Comparison of ENCODE assay signal across 8 cellular contexts in genomic region chr17:42275527-42276358, GRCh38. TPM values are rescaled to one million over a fixed set of nuclear protein-coding genes. Genes with fewer than 3 reads are reported as not detected.
DNase-seq lines count a peak whose midpoint lies in the region; ATAC-seq and TF ChIP-seq lines count a peak whose summit lies in the region.

No MANE protein-coding gene starts in this region.

- TF ChIP-seq CTCF in Panc1 (IDR thresholded peaks at IDR 0.05): no peak

- in situ Hi-C loops in Panc1 (cut with HindIII; ENCODE audit: low pct_unique_long_range_greater_than_20kb, low sequenced_read_pairs): no loop called here

- H3K9me3 Mint-ChIP-seq in activated naive CD4-positive, alpha-beta T cell treated with anti-CD3 and anti-CD28 coated beads, Interleukin-2, amount 50 U/mL, for 72 hours: no peaks in the 10 kb centered on the region

- H3K4me2 ChIP-seq in skeletal muscle satellite cell (ENCODE audit: low read length): peak overlapping the region; percentile 98

- peak; percentile 38 for DNase-seq in GDM1 (lab: John Stamatoyannopoulos, UW)
- no peak for DNase-seq in Panc1 (ENCODE audit: low read depth, low spot score)
- no peak for DNase-seq in activated naive CD4-positive, alpha-beta T cell treated with anti-CD3 and anti-CD28 coated beads, Interleukin-2, amount 50 U/mL, for 72 hours (ENCODE audit: low spot score in 2 of 2)
- no peak for DNase-seq in iPS DF 6.9 (ENCODE audit: low read depth, low spot score)
- no peak for DNase-seq in H4 (ENCODE audit: low spot score)
- no peak for DNase-seq in NCI-H1105 (lab: John Stamatoyannopoulos, UW)

- H3K4me1 ChIP-seq in Panc1 (ENCODE audit: control insufficient read depth, insufficient read depth, low read length): peaks cover 29% of the 10 kb centered on the region
- H3K4me1 ChIP-seq in iPS DF 6.9 (ENCODE audit: control insufficient read depth, insufficient read depth, low read length): no peaks in the 10 kb centered on the region
- peaks cover 23% of the 10 kb centered on the region for H3K4me1 ChIP-seq in skeletal muscle satellite cell (ENCODE audit: control insufficient read depth, insufficient read depth, low read length)

- H3K4me3 ChIP-seq in Panc1 (ENCODE audit: low read depth in 2 of 2, low read length in 2 of 2) (peak overlapping the region; percentile 55 to 87), iPS DF 6.9 (ENCODE audit: low read length) (peak overlapping the region; percentile 69), skeletal muscle satellite cell (ENCODE audit: low read length) (peak overlapping the region; percentile 87)

- H3K9me3 ChIP-seq in Panc1 (ENCODE audit: control insufficient read depth, insufficient read depth, low read depth, low read length) (no peaks in the 10 kb centered on the region), iPS DF 6.9 (ENCODE audit: control insufficient read depth, insufficient read depth, low read length) (no peaks in the 10 kb centered on the region), skeletal muscle satellite cell (replicated peaks; ENCODE audit: low read length) (no peaks in the 10 kb centered on the region)

- POLR2A ChIA-PET in Panc1 (lab: Charles Lee): interaction anchor here (0.6 kb wide), 1 partner anchor 148 kb away, joined by 14 read pairs; no protein-coding TSS in a partner anchor

- H3K36me3 ChIP-seq in Panc1 (ENCODE audit: control insufficient read depth, insufficient read depth, low read length) (no peaks in the 10 kb centered on the region; the same call in 1 of the 2 replicates), iPS DF 6.9 (ENCODE audit: control insufficient read depth, insufficient read depth, low read length) (no peaks in the 10 kb centered on the region), skeletal muscle satellite cell (ENCODE audit: insufficient read depth, low read length) (no peaks in the 10 kb centered on the region)

- WGBS in iPS DF 6.9 (ENCODE audit: insufficient coverage, insufficient read length): no CpG with 5 or more reads among the region's 82 CpGs

- H3K36me3 Mint-ChIP-seq in activated naive CD4-positive, alpha-beta T cell treated with anti-CD3 and anti-CD28 coated beads, Interleukin-2, amount 50 U/mL, for 72 hours: peaks cover 19 to 28% of the 10 kb centered on the region in 2 donors

- peak overlapping the region; percentile 87 for H3K9ac ChIP-seq in skeletal muscle satellite cell (ENCODE audit: low read depth, low read length)

- intact Hi-C loops in Panc1 (cut with micrococcal nuclease; ENCODE audit: unreplicated experiment): no loop called here

- H3K27me3 ChIP-seq in Panc1 (ENCODE audit: control insufficient read depth, insufficient read depth, low read length) (no peaks in the 10 kb centered on the region), iPS DF 6.9 (ENCODE audit: control insufficient read depth, insufficient read depth, low read length) (no peaks in the 10 kb centered on the region), skeletal muscle satellite cell (ENCODE audit: control insufficient read depth, insufficient read depth, low read length) (no peaks in the 10 kb centered on the region)

- H3K27ac ChIP-seq in Panc1 (ENCODE audit: low read length) (peak overlapping the region; percentile 94), iPS DF 6.9 (ENCODE audit: low read length) (no peak overlapping the region)

- no TSS peak for BruUV-seq in Panc1 (replicated peaks; lab: Mats Ljungman, UMichigan)

- ATAC-seq in HG02588 (IDR thresholded peaks at IDR 0.05; ENCODE audit: unreplicated experiment) (peak; percentile 39), Panc1 (peak; percentile 62)
- peak; percentile 45 to 59 for ATAC-seq in activated naive CD4-positive, alpha-beta T cell treated with anti-CD3 and anti-CD28 coated beads, Interleukin-2, amount 50 U/mL, for 72 hours

- H3K27ac Mint-ChIP-seq in activated naive CD4-positive, alpha-beta T cell treated with anti-CD3 and anti-CD28 coated beads, Interleukin-2, amount 50 U/mL, for 72 hours: peak overlapping the region; percentile 88 to 97

- CTCF ChIA-PET in Panc1 (lab: Charles Lee): no interaction called here

RNA-seq across cellular contexts. Expression of gene STAT5B, which starts 0.4 kb away (rescaled TPM):
- total RNA-seq in Panc1 (2021; ENCODE audit: unreplicated experiment): 102 TPM
- polyA plus RNA-seq in Panc1 (2012; ENCODE audit: insufficient read length): 66.5 TPM
- 100 to 1,000 TPM; 117 to 207 TPM for total RNA-seq in activated naive CD4-positive, alpha-beta T cell treated with anti-CD3 and anti-CD28 coated beads, Interleukin-2, amount 50 U/mL, for 72 hours
- 15.2 and 19.0 TPM in 2 replicates for total RNA-seq in skeletal muscle satellite cell (2012; rRNA removed)
- 13.7 and 25.0 TPM in 2 replicates for total RNA-seq in H4 (2014; rRNA removed; shearing (Covaris generic))

RNA-seq across cellular contexts. Expression of gene STAT5A, which starts 12.6 kb away (rescaled TPM):
- 26.7 TPM for total RNA-seq in Panc1 (2021; ENCODE audit: unreplicated experiment)
- 37.3 TPM for polyA plus RNA-seq in Panc1 (2012; ENCODE audit: insufficient read length)
- 100 to 1,000 TPM; 171 to 177 TPM for total RNA-seq in activated naive CD4-positive, alpha-beta T cell treated with anti-CD3 and anti-CD28 coated beads, Interleukin-2, amount 50 U/mL, for 72 hours
- 4.6 and 4.8 TPM in 2 replicates for total RNA-seq in skeletal muscle satellite cell (2012; rRNA removed)
- 0.35 and 0.41 TPM in 2 replicates for total RNA-seq in H4 (2014; rRNA removed; shearing (Covaris generic))

Comparison
In these comparisons a context has a peak if more than half of its experiments do, and no peak if none do; other contexts are left out.
1. RNA of gene STAT5A, which starts 12.6 kb away (total RNA-seq): 171 to 177 TPM in activated naive CD4-positive, alpha-beta T cell treated with anti-CD3 and anti-CD28 coated beads, Interleukin-2, amount 50 U/mL, for 72 hours and 26.7 TPM in Panc1 (single experiment); 0.35 to 0.41 TPM in H4; every median in the first group is over 10 times any median in the second.
2. Peak in every context shown above with its lines, with median percentiles within 50 percentile points of each other: ATAC-seq and H3K4me3 ChIP-seq.